Comparison of ENCODE assay signal across 8 cellular contexts in genomic region chr3:125990253-125990970, GRCh38. TPM values are rescaled to one million over a fixed set of nuclear protein-coding genes. Genes with fewer than 3 reads are reported as not detected.
A peak's percentile ranks its signal among the peaks of the same experiment; 100 is the strongest.
DNase-seq lines count a peak whose midpoint lies in the region; ATAC-seq and TF ChIP-seq lines count a peak whose summit lies in the region.

No MANE protein-coding gene starts in this region.

- no peaks in the 10 kb centered on the region for H3K4me1 ChIP-seq in thymus (ENCODE audit: control insufficient read depth, insufficient read depth, low read length)

- no peaks in the 10 kb centered on the region for H3K27me3 ChIP-seq in thymus (ENCODE audit: control insufficient read depth, insufficient read depth)

- peak overlapping the region; percentile 92 for H3K27ac Mint-ChIP-seq in activated naive CD4-positive, alpha-beta T cell treated with anti-CD3 and anti-CD28 coated beads, Interleukin-2, amount 50 U/mL, for 24 hours
- H3K27ac Mint-ChIP-seq in osteocyte (ENCODE audit: unreplicated experiment), result peak overlapping the region; percentile 97

- 15% methylated on average over 52 of the region's 52 CpGs for WGBS in thymus

- peaks cover 4% of the 10 kb centered on the region for H3K36me3 Mint-ChIP-seq in activated naive CD4-positive, alpha-beta T cell treated with anti-CD3 and anti-CD28 coated beads, Interleukin-2, amount 50 U/mL, for 24 hours
- H3K36me3 Mint-ChIP-seq in osteocyte (ENCODE audit: unreplicated experiment), result no peaks in the 10 kb centered on the region

- DNase-seq in AG10803 (ENCODE audit: low read depth) (peak; percentile 79), HuH-7.5 (ENCODE audit: low spot score) (peak; percentile 56), SIG-M5 treated with dmso at 0.1 percent for 504 hours (lab: John Stamatoyannopoulos, UW; ENCODE audit: unreplicated experiment) (peak; percentile 78), glomerular visceral epithelial cell (ENCODE audit: extremely low spot score) (peak; percentile 86), osteocyte (ENCODE audit: extremely low spot score, unreplicated experiment) (peak; percentile 93)

- H3K4me3 Mint-ChIP-seq in activated naive CD4-positive, alpha-beta T cell treated with anti-CD3 and anti-CD28 coated beads, Interleukin-2, amount 50 U/mL, for 24 hours, result peak overlapping the region; percentile 94
- peak overlapping the region; percentile 97 for H3K4me3 Mint-ChIP-seq in osteocyte (ENCODE audit: unreplicated experiment)

- peaks cover 11% of the 10 kb centered on the region for H3K4me1 Mint-ChIP-seq in activated naive CD4-positive, alpha-beta T cell treated with anti-CD3 and anti-CD28 coated beads, Interleukin-2, amount 50 U/mL, for 24 hours
- peaks cover 13% of the 10 kb centered on the region for H3K4me1 Mint-ChIP-seq in osteocyte (ENCODE audit: unreplicated experiment)

- peaks cover 5% of the 10 kb centered on the region for H3K27me3 Mint-ChIP-seq in activated naive CD4-positive, alpha-beta T cell treated with anti-CD3 and anti-CD28 coated beads, Interleukin-2, amount 50 U/mL, for 24 hours
- H3K27me3 Mint-ChIP-seq in osteocyte (ENCODE audit: unreplicated experiment), result peaks cover 14% of the 10 kb centered on the region

- H3K27ac ChIP-seq in thymus (ENCODE audit: low read depth), result peak overlapping the region; percentile 86

- no peaks in the 10 kb centered on the region for H3K36me3 ChIP-seq in thymus (ENCODE audit: control insufficient read depth, insufficient read depth)

- H3K9me3 ChIP-seq in thymus (ENCODE audit: control insufficient read depth), result no peaks in the 10 kb centered on the region

- ATAC-seq in GM19463 (IDR thresholded peaks at IDR 0.05; ENCODE audit: unreplicated experiment), result peak; percentile 91

- TF ChIP-seq CTCF in AG10803 (conservative IDR thresholded peaks at IDR 0.05; ENCODE audit: low read length), result no peak
- no peak for TF ChIP-seq CTCF in osteocyte (IDR thresholded peaks at IDR 0.05)

- H3K9me3 Mint-ChIP-seq in activated naive CD4-positive, alpha-beta T cell treated with anti-CD3 and anti-CD28 coated beads, Interleukin-2, amount 50 U/mL, for 24 hours, result no peaks in the 10 kb centered on the region
- peaks cover 15% of the 10 kb centered on the region for H3K9me3 Mint-ChIP-seq in osteocyte (ENCODE audit: unreplicated experiment)

- H3K4me3 ChIP-seq in AG10803 (ENCODE audit: low read length), result peak overlapping the region; percentile 68
- H3K4me3 ChIP-seq in thymus (ENCODE audit: low read length), result peak overlapping the region; percentile 68

RNA-seq across cellular contexts. Expression of gene ROPN1B, which starts 21.4 kb away (rescaled TPM):
- total RNA-seq in osteocyte, result not detected in 2 replicates
- 0.21 TPM for polyA plus RNA-seq in thymus

Comparison
In these comparisons a context has a peak if more than half of its experiments do, and no peak if none do; other contexts are left out.
1. Peak in every context shown above with its lines: DNase-seq, ATAC-seq, H3K4me3 ChIP-seq and H3K27ac ChIP-seq.